Comparison of ENCODE assay signal across 1 cellular context in the genomic region with DNA sequence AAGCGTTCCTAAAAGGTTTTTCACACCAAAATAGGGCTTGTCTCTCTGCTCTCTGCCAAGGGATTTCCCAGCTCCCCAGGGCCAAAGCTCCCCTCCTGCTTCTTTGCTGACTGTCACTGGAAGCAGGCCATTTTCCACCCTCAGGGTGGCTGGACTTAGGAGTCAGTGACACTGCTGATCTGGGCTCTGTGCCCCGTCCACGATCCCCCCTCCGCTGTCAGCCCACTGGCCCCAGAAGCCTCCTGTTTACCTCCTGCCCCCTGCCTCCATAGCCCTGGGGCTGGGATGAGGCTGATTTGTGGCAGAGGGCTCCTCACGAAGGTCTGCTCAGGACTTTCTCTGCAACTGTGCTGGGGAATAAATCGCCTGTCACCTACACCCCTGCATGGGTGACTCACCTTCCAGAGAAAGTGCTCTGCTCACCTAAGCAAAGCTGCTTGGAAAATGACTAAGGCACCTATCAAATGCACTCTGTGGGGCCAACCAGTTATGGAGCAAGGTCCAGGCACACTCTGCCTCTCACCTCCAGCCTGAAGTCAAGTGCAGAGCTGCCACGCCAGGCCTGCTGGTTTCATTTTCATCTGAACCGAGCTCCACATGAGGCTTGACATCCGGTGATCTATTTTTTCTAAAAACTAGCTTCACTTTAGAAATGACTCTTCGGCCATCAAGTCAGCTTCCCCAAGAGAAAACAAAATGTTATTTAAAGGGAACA.
TF ChIP-seq lines count a peak whose summit lies in the region.

No MANE protein-coding gene starts in this region.

TF ChIP-seq in IMR-90, 13 proteins besides CTCF, POLR2A, EP300 and RAD21 (continued from another document):
- TF ChIP-seq, protein P1, sequence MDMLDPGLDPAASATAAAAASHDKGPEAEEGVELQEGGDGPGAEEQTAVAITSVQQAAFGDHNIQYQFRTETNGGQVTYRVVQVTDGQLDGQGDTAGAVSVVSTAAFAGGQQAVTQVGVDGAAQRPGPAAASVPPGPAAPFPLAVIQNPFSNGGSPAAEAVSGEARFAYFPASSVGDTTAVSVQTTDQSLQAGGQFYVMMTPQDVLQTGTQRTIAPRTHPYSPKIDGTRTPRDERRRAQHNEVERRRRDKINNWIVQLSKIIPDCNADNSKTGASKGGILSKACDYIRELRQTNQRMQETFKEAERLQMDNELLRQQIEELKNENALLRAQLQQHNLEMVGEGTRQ (IDR thresholded peaks at IDR 0.05; ENCODE audit: low read depth, low read length) = no peak
